In genomic region chr6:45436544-45437440, GRCh38 we compare ENCODE assay signal across 8 cellular contexts. TPM values are rescaled to one million over a fixed set of nuclear protein-coding genes. Genes with fewer than 3 reads are reported as not detected.
DNase-seq lines count a peak whose midpoint lies in the region; ATAC-seq and TF ChIP-seq lines count a peak whose summit lies in the region.

No MANE protein-coding gene starts in this region.

- TF ChIP-seq CTCF in mesothelial cell of epicardium (IDR thresholded peaks at IDR 0.05; ENCODE audit: unreplicated experiment) = no peak

- H3K4me1 Mint-ChIP-seq in mesothelial cell of epicardium = peaks cover 57% of the 10 kb centered on the region

- no peaks in the 10 kb centered on the region for H3K27me3 Mint-ChIP-seq in mesothelial cell of epicardium (ENCODE audit: low read depth)

- H3K9me3 Mint-ChIP-seq in mesothelial cell of epicardium = no peaks in the 10 kb centered on the region

- no peak for ATAC-seq in GM21360 (IDR thresholded peaks at IDR 0.05; ENCODE audit: unreplicated experiment)

- DNase-seq in GF-D8 (lab: John Stamatoyannopoulos, UW) (peak; percentile 70), KBM-7 (peak; percentile 54), mesothelial cell of epicardium (ENCODE audit: low spot score in 2 of 2, unreplicated experiment in 2 of 2) (no peak), DMS79 (lab: John Stamatoyannopoulos, UW) (no peak), middle frontal gyrus (ENCODE audit: extremely low spot score, low spot score) (no peak), NCI-H748 treated with DMSO at 0.1 percent for 48 hours (lab: John Stamatoyannopoulos, UW) (no peak)
- DNase-seq in activated naive CD8-positive, alpha-beta T cell treated with anti-CD3 and anti-CD28 coated beads, Interleukin-2, amount 50 U/mL, for 16 hours (ENCODE audit: low read depth, low spot score) = peak; percentile 8

- H3K4me3 Mint-ChIP-seq in mesothelial cell of epicardium = no peak overlapping the region

- peak overlapping the region; percentile 8 for H3K27ac Mint-ChIP-seq in mesothelial cell of epicardium

- H3K36me3 Mint-ChIP-seq in mesothelial cell of epicardium = no peaks in the 10 kb centered on the region

- in situ Hi-C loops in KBM-7 (cut with MboI; ENCODE audit: low pct_unique_long_range_greater_than_20kb, low sequenced_read_pairs) = loop anchor here (25.0 kb wide), 1 partner anchor 276 kb away; no protein-coding TSS in a partner anchor

RNA-seq across cellular contexts. Expression of gene SUPT3H, which starts 59.1 kb away (rescaled TPM):
- total RNA-seq in mesothelial cell of epicardium = 21.1 to 24.8 TPM (median 23.2 TPM) in 3 replicates

Comparison
In these comparisons a context has a peak if more than half of its experiments do, and no peak if none do; other contexts are left out.
1. DNase-seq: peak in GF-D8 (single experiment), KBM-7 (single experiment) and activated naive CD8-positive, alpha-beta T cell treated with anti-CD3 and anti-CD28 coated beads, Interleukin-2, amount 50 U/mL, for 16 hours (single experiment); none in mesothelial cell of epicardium (0 of 2), DMS79 (single experiment), middle frontal gyrus (single experiment) and NCI-H748 treated with DMSO at 0.1 percent for 48 hours (single experiment).